13 cellular contexts compared by ENCODE assay signal in the genomic region with DNA sequence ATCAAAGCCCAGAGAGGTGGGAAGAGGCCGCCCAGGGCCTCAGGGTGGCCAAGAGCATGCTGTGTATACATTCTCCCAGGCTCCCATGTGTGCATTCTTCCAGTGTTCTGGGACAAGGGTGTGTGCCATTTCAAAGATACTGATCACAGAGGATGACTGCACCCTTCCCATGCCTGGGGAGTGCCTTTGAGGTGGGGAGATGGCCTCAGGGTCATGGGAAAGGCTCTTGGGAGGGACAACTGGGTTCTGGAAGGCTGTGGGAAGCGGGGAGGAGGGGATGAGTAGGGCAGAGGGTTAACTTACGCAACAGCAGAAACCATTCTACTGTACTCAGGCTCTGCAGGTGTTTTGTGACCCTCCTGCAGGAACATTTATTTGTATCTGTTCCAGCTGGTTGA. TPM values are rescaled to one million over a fixed set of nuclear protein-coding genes. Genes with fewer than 3 reads are reported as not detected.
DNase-seq lines count a peak whose midpoint lies in the region; ATAC-seq and TF ChIP-seq lines count a peak whose summit lies in the region.
"Had no signal": no experiment of that assay in that cellular context is flagged by ENCODE, and none has a peak within 500 bp of the region (broad histone marks: within the 10 kb centered on the region; RNA-seq: fewer than 3 reads in every experiment).

No MANE protein-coding gene starts in this region.

- DNase-seq in Right ventricle myocardium superior (no peak), Right ventricle myocardium inferior (ENCODE audit: missing footprints) (no peak), heart left ventricle (no peak), psoas muscle (no peak), vagina (ENCODE audit: extremely low spot score in 2 of 2) (no peak), SHP77 treated with DMSO at 0.1 percent for 48 hours (lab: John Stamatoyannopoulos, UW) (no peak), NCI-H1048 (lab: John Stamatoyannopoulos, UW) (no peak), activated T-cell treated with anti-CD3 and anti-CD28 coated beads for 4 hours (no peak)
- DNase-seq: activated CD8-positive, alpha-beta T cell treated with anti-CD3 and anti-CD28 coated beads, Interleukin-2, amount 10 ng/mL, durations not matched to agents 7 days and 5 days; activated naive CD4-positive, alpha-beta T cell treated with Interleukin-2 at 50 U/mL for 16 hours; MV-4-11 had no signal

- TF ChIP-seq POLR2A in heart left ventricle (IDR thresholded peaks at IDR 0.05) (no peak), vagina (IDR thresholded peaks at IDR 0.05) (no peak)

- WGBS in heart left ventricle, 4 donors = 92 to 97% (median 96%) methylated on average over 3 of the region's 3 CpGs
- WGBS in psoas muscle, 3 donors = 93 to 100% (median 93%) methylated on average over 3 of the region's 3 CpGs

- intact Hi-C loops in Right ventricle myocardium superior (cut with DNase I) (no loop called here), Right ventricle myocardium inferior (cut with DNase I) (no loop called here), heart left ventricle (cut with DNase I) (no loop called here), psoas muscle (cut with DNase I) (loop anchor here in 1 of 2 donors (5.0 to 10.0 kb wide), 2 partner anchors 91 to 159 kb away; no protein-coding TSS in a partner anchor), vagina (cut with DNase I) (no loop called here)

- H3K27ac ChIP-seq in heart left ventricle (peak overlapping the region in 1 of 12 donors; percentile 70), psoas muscle (peak overlapping the region; percentile 88), vagina (peak overlapping the region; percentile 59)
- H3K27ac ChIP-seq: A549 had no signal

- H3K9me3 ChIP-seq in heart left ventricle (no peaks in the 10 kb centered on the region), psoas muscle (no peaks in the 10 kb centered on the region), vagina (no peaks in the 10 kb centered on the region)
- H3K9me3 ChIP-seq: A549 had no signal

- TF ChIP-seq CTCF in heart left ventricle (IDR thresholded peaks at IDR 0.05) (no peak), psoas muscle (IDR thresholded peaks at IDR 0.05) (no peak), vagina (IDR thresholded peaks at IDR 0.05) (no peak)

- H3K4me1 ChIP-seq in heart left ventricle = peaks cover 0 to 18% (median 11%) of the 10 kb centered on the region in 12 donors
- H3K4me1 ChIP-seq in psoas muscle = peaks cover 36% of the 10 kb centered on the region
- H3K4me1 ChIP-seq in vagina = peaks cover 30% of the 10 kb centered on the region

- no peak overlapping the region for H3K4me3 ChIP-seq in heart left ventricle
- no peak overlapping the region for H3K4me3 ChIP-seq in psoas muscle
- H3K4me3 ChIP-seq in vagina = no peak overlapping the region
- H3K4me3 ChIP-seq: A549, GM23338 had no signal

- no peaks in the 10 kb centered on the region for H3K27me3 ChIP-seq in heart left ventricle
- H3K27me3 ChIP-seq in psoas muscle (ENCODE audit: insufficient read depth in 3 of 3, low read length in 2 of 3) = no peaks in the 10 kb centered on the region
- no peaks in the 10 kb centered on the region for H3K27me3 ChIP-seq in vagina

- no peaks in the 10 kb centered on the region for H3K36me3 ChIP-seq in heart left ventricle
- H3K36me3 ChIP-seq in psoas muscle (ENCODE audit: insufficient read depth in 1 of 2, low read depth in 1 of 2) = no peaks in the 10 kb centered on the region
- H3K36me3 ChIP-seq in vagina = no peaks in the 10 kb centered on the region

- peak; percentile 30 for ATAC-seq in Right ventricle myocardium superior (ENCODE audit: poor library complexity)
- no peak for ATAC-seq in Right ventricle myocardium inferior
- ATAC-seq in heart left ventricle = peak in 3 of 4 donors; percentile 11 to 21 (median 14)
- ATAC-seq in psoas muscle = peak in 1 of 4 donors; percentile 5
- ATAC-seq: activated CD8-positive, alpha-beta T cell treated with anti-CD3 and anti-CD28 coated beads, Interleukin-2, amount 10 ng/mL, durations not matched to agents 7 days and 5 days had no signal

RNA-seq across cellular contexts. Expression of a gene that starts 40.9 kb away (rescaled TPM):
- 0.65 TPM for total RNA-seq in Right ventricle myocardium superior
- 0.54 TPM for total RNA-seq in Right ventricle myocardium inferior
- 1 to 10 TPM in 6 of 9 donors, under 1 TPM in 3; 0.74 to 2.7 (median 1.1) TPM for total RNA-seq in heart left ventricle
- polyA plus RNA-seq in heart left ventricle = 1 to 10 TPM; 1.1 to 1.4 TPM
- total RNA-seq in psoas muscle = 10 to 100 TPM in 1 of 4 donors, 1 to 10 TPM in 3; 4.4 to 14.1 (median 7.7) TPM
- 10 to 100 TPM in 1 of 3 donors, 1 to 10 TPM in 2; 4.7 to 13.3 (median 6.4) TPM for polyA plus RNA-seq in psoas muscle
- 19.4 TPM for total RNA-seq in vagina
